8 cellular contexts compared by ENCODE assay signal in the genomic region with DNA sequence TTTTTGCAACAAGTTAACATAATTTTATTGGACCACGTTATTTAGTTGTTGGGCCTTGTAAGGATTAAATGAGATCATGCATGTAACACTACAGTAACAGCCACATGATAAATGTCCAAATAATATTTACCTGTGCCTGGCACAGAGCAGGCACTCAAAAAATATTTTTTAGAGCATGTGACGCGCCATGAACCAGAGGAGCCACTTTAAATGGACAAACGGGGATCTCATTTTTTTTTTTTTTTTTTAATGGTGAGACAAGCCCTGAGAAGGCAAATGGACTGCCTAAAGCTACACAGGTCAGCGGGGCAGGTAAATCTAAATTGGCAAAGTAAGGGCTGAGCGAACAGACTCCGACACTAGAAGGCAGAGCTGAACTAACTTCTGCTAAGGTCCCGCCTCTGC. TPM values are rescaled to one million over a fixed set of nuclear protein-coding genes. Genes with fewer than 3 reads are reported as not detected.
DNase-seq lines count a peak whose midpoint lies in the region; ATAC-seq, FAIRE-seq and TF ChIP-seq lines count a peak whose summit lies in the region.

No MANE protein-coding gene starts in this region.

- H3K4me3 Mint-ChIP-seq in activated CD8-positive, alpha-beta memory T cell treated with anti-CD3 and anti-CD28 coated beads, Interleukin-2, amount 10 ng/mL, durations not matched to agents 7 days and 5 days = peak overlapping the region; percentile 87
- H3K4me3 Mint-ChIP-seq in activated naive CD8-positive, alpha-beta T cell treated with anti-CD3 and anti-CD28 coated beads, Interleukin-2, amount 10 ng/mL, durations not matched to agents 7 days and 5 days = peak overlapping the region; percentile 85

- ATAC-seq in activated CD8-positive, alpha-beta memory T cell treated with anti-CD3 and anti-CD28 coated beads, Interleukin-2, amount 10 ng/mL, durations not matched to agents 7 days and 5 days = no peak
- ATAC-seq in activated naive CD8-positive, alpha-beta T cell treated with anti-CD3 and anti-CD28 coated beads, Interleukin-2, amount 10 ng/mL, durations not matched to agents 7 days and 5 days (ENCODE audit: low read depth) = no peak
- ATAC-seq in HepG2 (no peak), thoracic aorta (ENCODE audit: insufficient number of reproducible peaks, low FRiP score, low read depth) (no peak), GM19467 (IDR thresholded peaks at IDR 0.05; ENCODE audit: unreplicated experiment) (no peak), GM18517 (IDR thresholded peaks at IDR 0.05; ENCODE audit: unreplicated experiment) (no peak)

- CTCF ChIA-PET in activated CD8-positive, alpha-beta memory T cell treated with anti-CD3 and anti-CD28 coated beads, Interleukin-2, amount 10 ng/mL, durations not matched to agents 7 days and 5 days (lab: Charles Lee) = interaction anchor here (0.7 to 4.7 kb wide), 20 partner anchors 8 to 175 kb away, joined by 3 to 83 read pairs (median 6); a partner anchor contains a TSS
- CTCF ChIA-PET in HepG2 (lab: Yijun Ruan, JAX; ENCODE audit: low intra/inter-chr PET ratio, low total read pairs) = interaction anchor here (1.3 kb wide), 1 partner anchor 75 kb away, joined by 4 read pairs; no protein-coding TSS in a partner anchor

- H3K9me3 ChIP-seq in HepG2 (ENCODE audit: low read length) (no peaks in the 10 kb centered on the region), thoracic aorta (no peaks in the 10 kb centered on the region)

- 9% methylated on average over 8 of the region's 8 CpGs for WGBS in HepG2 (ENCODE audit: low lambda C conversion rate)

- H3K4me1 ChIP-seq in HepG2 (ENCODE audit: insufficient read depth, low read length) = peaks cover 38% of the 10 kb centered on the region
- peaks cover 22 to 30% of the 10 kb centered on the region in 2 donors for H3K4me1 ChIP-seq in thoracic aorta (ENCODE audit: control insufficient read depth in 1 of 2, low read depth in 2 of 2)

- no peak overlapping the region for H2AFZ ChIP-seq in HepG2 (ENCODE audit: low read length)

- peaks cover 34% of the 10 kb centered on the region for H4K20me1 ChIP-seq in HepG2 (ENCODE audit: insufficient read depth, low read length)

- H3K4me3 ChIP-seq in HepG2 (replicated peaks in 1 of 3; ENCODE audit: insufficient read depth in 1 of 3, low read depth in 2 of 3, low read length in 3 of 3) (peak overlapping the region; percentile 17 to 99 (median 27); a peak in 3 of 6 replicates), thoracic aorta (peak overlapping the region; percentile 96)

- TF ChIP-seq EP300 in HepG2 (IDR thresholded peaks at IDR 0.05; ENCODE audit: low read depth in 2 of 2, low read length in 2 of 2) (no peak), HepG2 (CRISPR knock-in tag; IDR thresholded peaks at IDR 0.05; ENCODE audit: borderline replicate concordance) (no peak)

- H3K9ac ChIP-seq in HepG2 (ENCODE audit: insufficient read depth, low read depth, low read length) = peak overlapping the region; percentile 40

- TF ChIP-seq CTCF in HepG2 (CRISPR knock-in tag; IDR thresholded peaks at IDR 0.05) (no peak), thoracic aorta (IDR thresholded peaks at IDR 0.05) (no peak)

- H3K36me3 ChIP-seq in HepG2 (replicated peaks in 1 of 2; ENCODE audit: control insufficient read depth in 1 of 2, insufficient read depth in 2 of 2, low read length in 2 of 2) = peaks cover 15 to 35% of the 10 kb centered on the region in 2 experiments
- peaks cover 23% of the 10 kb centered on the region for H3K36me3 ChIP-seq in thoracic aorta

- H3K27ac ChIP-seq in HepG2 (ENCODE audit: extremely low read length, insufficient read depth, low read length) (no peak overlapping the region), thoracic aorta (peak overlapping the region; percentile 95)

- peaks cover 8% of the 10 kb centered on the region for H3K27me3 Mint-ChIP-seq in activated CD8-positive, alpha-beta memory T cell treated with anti-CD3 and anti-CD28 coated beads, Interleukin-2, amount 10 ng/mL, durations not matched to agents 7 days and 5 days
- peaks cover 4% of the 10 kb centered on the region for H3K27me3 Mint-ChIP-seq in activated naive CD8-positive, alpha-beta T cell treated with anti-CD3 and anti-CD28 coated beads, Interleukin-2, amount 10 ng/mL, durations not matched to agents 7 days and 5 days

- no peaks in the 10 kb centered on the region for H3K9me3 Mint-ChIP-seq in activated CD8-positive, alpha-beta memory T cell treated with anti-CD3 and anti-CD28 coated beads, Interleukin-2, amount 10 ng/mL, durations not matched to agents 7 days and 5 days (ENCODE audit: low read depth)
- no peaks in the 10 kb centered on the region for H3K9me3 Mint-ChIP-seq in activated naive CD8-positive, alpha-beta T cell treated with anti-CD3 and anti-CD28 coated beads, Interleukin-2, amount 10 ng/mL, durations not matched to agents 7 days and 5 days

- H3K27ac Mint-ChIP-seq in activated CD8-positive, alpha-beta memory T cell treated with anti-CD3 and anti-CD28 coated beads, Interleukin-2, amount 10 ng/mL, durations not matched to agents 7 days and 5 days = peak overlapping the region; percentile 94
- H3K27ac Mint-ChIP-seq in activated naive CD8-positive, alpha-beta T cell treated with anti-CD3 and anti-CD28 coated beads, Interleukin-2, amount 10 ng/mL, durations not matched to agents 7 days and 5 days = peak overlapping the region; percentile 89

- peaks cover 0 to 12% of the 10 kb centered on the region in 2 experiments; a peak in 2 of 5 replicates for H3K27me3 ChIP-seq in HepG2 (ENCODE audit: control insufficient read depth in 1 of 2, insufficient read depth in 2 of 2, low read length in 2 of 2)
- H3K27me3 ChIP-seq in thoracic aorta (replicated peaks; ENCODE audit: insufficient read depth) = no peaks in the 10 kb centered on the region

- FAIRE-seq in HepG2 (lab: Jason Lieb, UNC) = no peak

- no peak for TF ChIP-seq RAD21 in HepG2 (CRISPR knock-in tag; IDR thresholded peaks at IDR 0.05)

- POLR2A ChIA-PET in activated naive CD8-positive, alpha-beta T cell treated with anti-CD3 and anti-CD28 coated beads, Interleukin-2, amount 10 ng/mL, durations not matched to agents 7 days and 5 days (lab: Charles Lee) = interaction anchor here (0.5 to 4.1 kb wide), 10 partner anchors 8 to 716 kb away, joined by 3 to 112 read pairs (median 6); a partner anchor contains a TSS
- POLR2A ChIA-PET in HepG2 (lab: Yijun Ruan, JAX) = interaction anchor here (0.6 to 3.6 kb wide), 15 partner anchors 12 to 1511 kb away, joined by 3 to 72 read pairs (median 4); a partner anchor contains a TSS

- peak overlapping the region; percentile 66 for H3K4me2 ChIP-seq in HepG2 (ENCODE audit: low read depth, low read length)

- H3K4me1 Mint-ChIP-seq in activated CD8-positive, alpha-beta memory T cell treated with anti-CD3 and anti-CD28 coated beads, Interleukin-2, amount 10 ng/mL, durations not matched to agents 7 days and 5 days = peaks cover 40% of the 10 kb centered on the region
- peaks cover 35% of the 10 kb centered on the region for H3K4me1 Mint-ChIP-seq in activated naive CD8-positive, alpha-beta T cell treated with anti-CD3 and anti-CD28 coated beads, Interleukin-2, amount 10 ng/mL, durations not matched to agents 7 days and 5 days

- BruUV-seq in HepG2 (replicated peaks; lab: Mats Ljungman, UMichigan) = no TSS peak

- in situ Hi-C loops in HepG2 (cut with HindIII; ENCODE audit: extremely low pct_ligation_motif_present, low pct_unique_long_range_greater_than_20kb) = no loop called here

- TF ChIP-seq POLR2A in HepG2 (IDR thresholded peaks at IDR 0.05; ENCODE audit: insufficient read depth in 1 of 2, low read depth in 2 of 2, low read length in 2 of 2) = peak in 1 of 2 experiments; percentile 45; a peak in 1 of 4 replicates

- H3K36me3 Mint-ChIP-seq in activated CD8-positive, alpha-beta memory T cell treated with anti-CD3 and anti-CD28 coated beads, Interleukin-2, amount 10 ng/mL, durations not matched to agents 7 days and 5 days = peaks cover 36% of the 10 kb centered on the region
- H3K36me3 Mint-ChIP-seq in activated naive CD8-positive, alpha-beta T cell treated with anti-CD3 and anti-CD28 coated beads, Interleukin-2, amount 10 ng/mL, durations not matched to agents 7 days and 5 days = peaks cover 32% of the 10 kb centered on the region

- no peak for DNase-seq in activated CD8-positive, alpha-beta memory T cell treated with anti-CD3 and anti-CD28 coated beads, Interleukin-2, amount 10 ng/mL, durations not matched to agents 7 days and 5 days
- no peak for DNase-seq in activated CD8-positive, alpha-beta memory T cell treated with anti-CD3 and anti-CD28 coated beads, Interleukin-2, amount 50 U/mL, for 48 hours
- DNase-seq in activated naive CD8-positive, alpha-beta T cell treated with anti-CD3 and anti-CD28 coated beads, Interleukin-2, amount 10 ng/mL, durations not matched to agents 7 days and 5 days = no peak
- DNase-seq in HepG2 (ENCODE audit: low spot score) = no peak
- DNase-seq in thoracic aorta (ENCODE audit: low spot score) = no peak
- DNase-seq in SW 1271 (lab: John Stamatoyannopoulos, UW) = no peak

- H3K79me2 ChIP-seq in HepG2 (ENCODE audit: insufficient read depth, low read length) = peaks cover 41% of the 10 kb centered on the region

- intact Hi-C loops in HepG2 (cut with micrococcal nuclease; ENCODE audit: unreplicated experiment) = no loop called here

RNA-seq across cellular contexts. Expression of a gene that starts 0.8 kb away (rescaled TPM):
- total RNA-seq in activated CD8-positive, alpha-beta memory T cell treated with anti-CD3 and anti-CD28 coated beads, Interleukin-2, amount 10 ng/mL, durations not matched to agents 7 days and 5 days = 1,000 to 10,000 TPM; 3,135 to 3,310 TPM
- 1,000 to 10,000 TPM; 3,237 to 3,326 TPM for total RNA-seq in activated naive CD8-positive, alpha-beta T cell treated with anti-CD3 and anti-CD28 coated beads, Interleukin-2, amount 10 ng/mL, durations not matched to agents 7 days and 5 days
- total RNA-seq in HepG2 (2016; rRNA removed; fragmentation: Illumina TruSeq; extraction: Trizol) = 4,758 and 5,028 TPM in 2 replicates
- 8,990 and 9,707 TPM in 2 replicates for total RNA-seq in HepG2 (2016; cell fraction: cytosol; rRNA removed; fragmentation: Illumina TruSeq; extraction: Trizol; ENCODE audit: low read depth)
- 4,892 and 5,330 TPM in 2 replicates for total RNA-seq in HepG2 (2016; cell fraction: insoluble cytoplasmic fraction; rRNA removed; fragmentation: Illumina TruSeq; extraction: Trizol)
- 12,897 and 13,497 TPM in 2 replicates for total RNA-seq in HepG2 (2016; cell fraction: membrane; rRNA removed; fragmentation: Illumina TruSeq; extraction: Trizol)
- 1,659 and 1,838 TPM in 2 replicates for total RNA-seq in HepG2 (2016; cell fraction: nucleus; rRNA removed; fragmentation: Illumina TruSeq; extraction: Trizol)
- 1,633 and 1,983 TPM in 2 replicates for polyA plus RNA-seq in HepG2 (2011; rRNA removed)
- polyA plus RNA-seq in HepG2 (2011; cell fraction: cytosol; rRNA removed) = 4,354 and 8,495 TPM in 2 replicates
- 1,845 and 2,001 TPM in 2 replicates for polyA plus RNA-seq in HepG2 (2011; cell fraction: nucleus; rRNA removed)
- 3,093 and 4,312 TPM in 2 replicates for polyA plus RNA-seq in HepG2 (2012)
- 10,211 and 10,944 TPM in 2 replicates for polyA plus RNA-seq in HepG2 (2016; cell fraction: cytosol; fragmentation: Illumina TruSeq; extraction: Trizol; ENCODE audit: low read depth)
- 4,747 and 4,833 TPM in 2 replicates for polyA plus RNA-seq in HepG2 (2016; cell fraction: insoluble cytoplasmic fraction; fragmentation: Illumina TruSeq; extraction: Trizol; ENCODE audit: low read depth)
- polyA plus RNA-seq in HepG2 (2016; cell fraction: membrane; fragmentation: Illumina TruSeq; extraction: Trizol; ENCODE audit: low read depth) = 11,477 and 11,931 TPM in 2 replicates
- polyA plus RNA-seq in HepG2 (2016; cell fraction: nucleus; fragmentation: Illumina TruSeq; extraction: Trizol; ENCODE audit: insufficient read depth, low read depth) = 2,975 and 3,175 TPM in 2 replicates
- polyA minus RNA-seq in HepG2 (2011; rRNA and poly(A)+ RNA removed; ENCODE audit: low replicate concordance) = 958 and 1,242 TPM in 2 replicates
- polyA minus RNA-seq in HepG2 (2011; cell fraction: cytosol; rRNA and poly(A)+ RNA removed) = 1,380 TPM in 2 replicates
- 385 and 466 TPM in 2 replicates for polyA minus RNA-seq in HepG2 (2011; cell fraction: nucleus; rRNA and poly(A)+ RNA removed)
- 100 to 1,000 TPM; 347 to 429 TPM for total RNA-seq in thoracic aorta

RNA-seq across cellular contexts. Expression of a gene that starts 14.4 kb away (rescaled TPM):
- total RNA-seq in activated CD8-positive, alpha-beta memory T cell treated with anti-CD3 and anti-CD28 coated beads, Interleukin-2, amount 10 ng/mL, durations not matched to agents 7 days and 5 days = not detected
- not detected for total RNA-seq in activated naive CD8-positive, alpha-beta T cell treated with anti-CD3 and anti-CD28 coated beads, Interleukin-2, amount 10 ng/mL, durations not matched to agents 7 days and 5 days
- total RNA-seq in HepG2 (2016; rRNA removed; fragmentation: Illumina TruSeq; extraction: Trizol) = not detected in 2 replicates
- not detected in 2 replicates for total RNA-seq in HepG2 (2016; cell fraction: cytosol; rRNA removed; fragmentation: Illumina TruSeq; extraction: Trizol; ENCODE audit: low read depth)
- total RNA-seq in HepG2 (2016; cell fraction: insoluble cytoplasmic fraction; rRNA removed; fragmentation: Illumina TruSeq; extraction: Trizol) = not detected in 2 replicates
- total RNA-seq in HepG2 (2016; cell fraction: membrane; rRNA removed; fragmentation: Illumina TruSeq; extraction: Trizol) = not detected in 2 replicates
- total RNA-seq in HepG2 (2016; cell fraction: nucleus; rRNA removed; fragmentation: Illumina TruSeq; extraction: Trizol) = not detected in 2 replicates
- polyA plus RNA-seq in HepG2 (2011; rRNA removed) = not detected in 2 replicates
- not detected in 2 replicates for polyA plus RNA-seq in HepG2 (2011; cell fraction: cytosol; rRNA removed)
- not detected in 2 replicates for polyA plus RNA-seq in HepG2 (2011; cell fraction: nucleus; rRNA removed)
- not detected in 2 replicates for polyA plus RNA-seq in HepG2 (2012)
- polyA plus RNA-seq in HepG2 (2016; cell fraction: cytosol; fragmentation: Illumina TruSeq; extraction: Trizol; ENCODE audit: low read depth) = not detected in 2 replicates
- polyA plus RNA-seq in HepG2 (2016; cell fraction: insoluble cytoplasmic fraction; fragmentation: Illumina TruSeq; extraction: Trizol; ENCODE audit: low read depth) = not detected in 2 replicates
- not detected in 2 replicates for polyA plus RNA-seq in HepG2 (2016; cell fraction: membrane; fragmentation: Illumina TruSeq; extraction: Trizol; ENCODE audit: low read depth)
- not detected in 2 replicates for polyA plus RNA-seq in HepG2 (2016; cell fraction: nucleus; fragmentation: Illumina TruSeq; extraction: Trizol; ENCODE audit: insufficient read depth, low read depth)
- polyA minus RNA-seq in HepG2 (2011; rRNA and poly(A)+ RNA removed; ENCODE audit: low replicate concordance) = not detected in 2 replicates
- not detected in 2 replicates for polyA minus RNA-seq in HepG2 (2011; cell fraction: cytosol; rRNA and poly(A)+ RNA removed)
- not detected in 2 replicates for polyA minus RNA-seq in HepG2 (2011; cell fraction: nucleus; rRNA and poly(A)+ RNA removed)
- total RNA-seq in thoracic aorta = not detected

RNA-seq across cellular contexts. Expression of a gene that starts 14.7 kb away (rescaled TPM):
- total RNA-seq in activated CD8-positive, alpha-beta memory T cell treated with anti-CD3 and anti-CD28 coated beads, Interleukin-2, amount 10 ng/mL, durations not matched to agents 7 days and 5 days = not detected
- not detected for total RNA-seq in activated naive CD8-positive, alpha-beta T cell treated with anti-CD3 and anti-CD28 coated beads, Interleukin-2, amount 10 ng/mL, durations not matched to agents 7 days and 5 days
- not detected in 2 replicates for total RNA-seq in HepG2 (2016; rRNA removed; fragmentation: Illumina TruSeq; extraction: Trizol)
- total RNA-seq in HepG2 (2016; cell fraction: cytosol; rRNA removed; fragmentation: Illumina TruSeq; extraction: Trizol; ENCODE audit: low read depth) = not detected in 2 replicates
- not detected in 2 replicates for total RNA-seq in HepG2 (2016; cell fraction: insoluble cytoplasmic fraction; rRNA removed; fragmentation: Illumina TruSeq; extraction: Trizol)
- not detected in 2 replicates for total RNA-seq in HepG2 (2016; cell fraction: membrane; rRNA removed; fragmentation: Illumina TruSeq; extraction: Trizol)
- not detected in 2 replicates for total RNA-seq in HepG2 (2016; cell fraction: nucleus; rRNA removed; fragmentation: Illumina TruSeq; extraction: Trizol)
- not detected in 2 replicates for polyA plus RNA-seq in HepG2 (2011; rRNA removed)
- not detected in 2 replicates for polyA plus RNA-seq in HepG2 (2011; cell fraction: cytosol; rRNA removed)
- not detected in 2 replicates for polyA plus RNA-seq in HepG2 (2011; cell fraction: nucleus; rRNA removed)
- polyA plus RNA-seq in HepG2 (2012) = not detected in 2 replicates
- not detected in 2 replicates for polyA plus RNA-seq in HepG2 (2016; cell fraction: cytosol; fragmentation: Illumina TruSeq; extraction: Trizol; ENCODE audit: low read depth)
- polyA plus RNA-seq in HepG2 (2016; cell fraction: insoluble cytoplasmic fraction; fragmentation: Illumina TruSeq; extraction: Trizol; ENCODE audit: low read depth) = not detected in 2 replicates
- polyA plus RNA-seq in HepG2 (2016; cell fraction: membrane; fragmentation: Illumina TruSeq; extraction: Trizol; ENCODE audit: low read depth) = not detected in 2 replicates
- polyA plus RNA-seq in HepG2 (2016; cell fraction: nucleus; fragmentation: Illumina TruSeq; extraction: Trizol; ENCODE audit: insufficient read depth, low read depth) = not detected in 2 replicates
- not detected in 2 replicates for polyA minus RNA-seq in HepG2 (2011; rRNA and poly(A)+ RNA removed; ENCODE audit: low replicate concordance)
- not detected in 2 replicates for polyA minus RNA-seq in HepG2 (2011; cell fraction: cytosol; rRNA and poly(A)+ RNA removed)
- not detected in 2 replicates for polyA minus RNA-seq in HepG2 (2011; cell fraction: nucleus; rRNA and poly(A)+ RNA removed)
- total RNA-seq in thoracic aorta = not detected

RNA-seq across cellular contexts. Expression of a gene that starts 17.9 kb away (rescaled TPM):
- total RNA-seq in activated CD8-positive, alpha-beta memory T cell treated with anti-CD3 and anti-CD28 coated beads, Interleukin-2, amount 10 ng/mL, durations not matched to agents 7 days and 5 days = 1 to 10 TPM; 4.0 to 4.1 TPM
- total RNA-seq in activated naive CD8-positive, alpha-beta T cell treated with anti-CD3 and anti-CD28 coated beads, Interleukin-2, amount 10 ng/mL, durations not matched to agents 7 days and 5 days = 10 to 100 TPM; 28.0 to 29.8 TPM
- 0.27 and 0.33 TPM in 2 replicates for total RNA-seq in HepG2 (2016; rRNA removed; fragmentation: Illumina TruSeq; extraction: Trizol)
- 0.26 and 0.51 TPM in 2 replicates for total RNA-seq in HepG2 (2016; cell fraction: cytosol; rRNA removed; fragmentation: Illumina TruSeq; extraction: Trizol; ENCODE audit: low read depth)
- total RNA-seq in HepG2 (2016; cell fraction: insoluble cytoplasmic fraction; rRNA removed; fragmentation: Illumina TruSeq; extraction: Trizol) = 0.24 and 0.37 TPM in 2 replicates
- total RNA-seq in HepG2 (2016; cell fraction: membrane; rRNA removed; fragmentation: Illumina TruSeq; extraction: Trizol) = 0.62 TPM in 1 of 2 replicates, not detected in the other
- 0.40 TPM in 1 of 2 replicates, not detected in the other for total RNA-seq in HepG2 (2016; cell fraction: nucleus; rRNA removed; fragmentation: Illumina TruSeq; extraction: Trizol)
- 0.24 and 0.30 TPM in 2 replicates for polyA plus RNA-seq in HepG2 (2011; rRNA removed)
- polyA plus RNA-seq in HepG2 (2011; cell fraction: cytosol; rRNA removed) = 0.44 and 0.52 TPM in 2 replicates
- polyA plus RNA-seq in HepG2 (2011; cell fraction: nucleus; rRNA removed) = 0.31 and 0.51 TPM in 2 replicates
- polyA plus RNA-seq in HepG2 (2012) = 0.25 TPM in 1 of 2 replicates, not detected in the other
- 0.21 and 0.44 TPM in 2 replicates for polyA plus RNA-seq in HepG2 (2016; cell fraction: cytosol; fragmentation: Illumina TruSeq; extraction: Trizol; ENCODE audit: low read depth)
- polyA plus RNA-seq in HepG2 (2016; cell fraction: insoluble cytoplasmic fraction; fragmentation: Illumina TruSeq; extraction: Trizol; ENCODE audit: low read depth) = 0.49 and 0.52 TPM in 2 replicates
- polyA plus RNA-seq in HepG2 (2016; cell fraction: membrane; fragmentation: Illumina TruSeq; extraction: Trizol; ENCODE audit: low read depth) = 0.69 and 1.1 TPM in 2 replicates
- polyA plus RNA-seq in HepG2 (2016; cell fraction: nucleus; fragmentation: Illumina TruSeq; extraction: Trizol; ENCODE audit: insufficient read depth, low read depth) = 0.78 and 0.95 TPM in 2 replicates
- polyA minus RNA-seq in HepG2 (2011; rRNA and poly(A)+ RNA removed; ENCODE audit: low replicate concordance) = 0.26 and 0.84 TPM in 2 replicates
- 0.49 TPM in 1 of 2 replicates, not detected in the other for polyA minus RNA-seq in HepG2 (2011; cell fraction: cytosol; rRNA and poly(A)+ RNA removed)
- polyA minus RNA-seq in HepG2 (2011; cell fraction: nucleus; rRNA and poly(A)+ RNA removed) = not detected in 2 replicates
- total RNA-seq in thoracic aorta = not detected

RNA-seq across cellular contexts. Expression of a gene that starts 23.8 kb away (rescaled TPM):
- total RNA-seq in activated CD8-positive, alpha-beta memory T cell treated with anti-CD3 and anti-CD28 coated beads, Interleukin-2, amount 10 ng/mL, durations not matched to agents 7 days and 5 days = 100 to 1,000 TPM; 545 to 682 TPM
- total RNA-seq in activated naive CD8-positive, alpha-beta T cell treated with anti-CD3 and anti-CD28 coated beads, Interleukin-2, amount 10 ng/mL, durations not matched to agents 7 days and 5 days = 100 to 1,000 TPM; 807 to 824 TPM
- 26.2 and 34.7 TPM in 2 replicates for total RNA-seq in HepG2 (2016; rRNA removed; fragmentation: Illumina TruSeq; extraction: Trizol)
- total RNA-seq in HepG2 (2016; cell fraction: cytosol; rRNA removed; fragmentation: Illumina TruSeq; extraction: Trizol; ENCODE audit: low read depth) = 6.5 and 9.6 TPM in 2 replicates
- total RNA-seq in HepG2 (2016; cell fraction: insoluble cytoplasmic fraction; rRNA removed; fragmentation: Illumina TruSeq; extraction: Trizol) = 16.1 and 36.8 TPM in 2 replicates
- total RNA-seq in HepG2 (2016; cell fraction: membrane; rRNA removed; fragmentation: Illumina TruSeq; extraction: Trizol) = 10.4 and 11.0 TPM in 2 replicates
- total RNA-seq in HepG2 (2016; cell fraction: nucleus; rRNA removed; fragmentation: Illumina TruSeq; extraction: Trizol) = 28.3 and 29.2 TPM in 2 replicates
- 33.1 and 33.7 TPM in 2 replicates for polyA plus RNA-seq in HepG2 (2011; rRNA removed)
- 20.2 and 33.5 TPM in 2 replicates for polyA plus RNA-seq in HepG2 (2011; cell fraction: cytosol; rRNA removed)
- polyA plus RNA-seq in HepG2 (2011; cell fraction: nucleus; rRNA removed) = 215 and 292 TPM in 2 replicates
- polyA plus RNA-seq in HepG2 (2012) = 33.2 and 34.0 TPM in 2 replicates
- 3.8 and 4.4 TPM in 2 replicates for polyA plus RNA-seq in HepG2 (2016; cell fraction: cytosol; fragmentation: Illumina TruSeq; extraction: Trizol; ENCODE audit: low read depth)
- 20.7 and 29.5 TPM in 2 replicates for polyA plus RNA-seq in HepG2 (2016; cell fraction: insoluble cytoplasmic fraction; fragmentation: Illumina TruSeq; extraction: Trizol; ENCODE audit: low read depth)
- polyA plus RNA-seq in HepG2 (2016; cell fraction: membrane; fragmentation: Illumina TruSeq; extraction: Trizol; ENCODE audit: low read depth) = 7.4 and 8.4 TPM in 2 replicates
- polyA plus RNA-seq in HepG2 (2016; cell fraction: nucleus; fragmentation: Illumina TruSeq; extraction: Trizol; ENCODE audit: insufficient read depth, low read depth) = 90.2 and 102 TPM in 2 replicates
- 15.9 and 39.4 TPM in 2 replicates for polyA minus RNA-seq in HepG2 (2011; rRNA and poly(A)+ RNA removed; ENCODE audit: low replicate concordance)
- 16.3 and 26.4 TPM in 2 replicates for polyA minus RNA-seq in HepG2 (2011; cell fraction: cytosol; rRNA and poly(A)+ RNA removed)
- 29.6 and 31.9 TPM in 2 replicates for polyA minus RNA-seq in HepG2 (2011; cell fraction: nucleus; rRNA and poly(A)+ RNA removed)
- 100 to 1,000 TPM in 1 of 2 donors, 10 to 100 TPM in 1; 75.3 to 104 TPM for total RNA-seq in thoracic aorta
